1 cellular context compared by ENCODE assay signal in genomic region chr7:73439305-73439704, GRCh38.
TF ChIP-seq lines count a peak whose summit lies in the region.

No MANE protein-coding gene starts in this region.

TF ChIP-seq in HepG2, 621 proteins besides CTCF, POLR2A, EP300 and RAD21 (continued from another document):
- TF ChIP-seq ZHX2 (IDR thresholded peaks at IDR 0.05; ENCODE audit: low read depth) (no peak), ZHX2 (CRISPR knock-in tag; IDR thresholded peaks at IDR 0.05; ENCODE audit: borderline replicate concordance) (no peak)
TF ChIP-seq in HepG2: peak in this region for 2.
